Comparison of ENCODE assay signal across 20 cellular contexts in genomic region chr6:65671922-65672321, GRCh38. TPM values are rescaled to one million over a fixed set of nuclear protein-coding genes. Genes with fewer than 3 reads are reported as not detected.
DNase-seq lines count a peak whose midpoint lies in the region; ATAC-seq and TF ChIP-seq lines count a peak whose summit lies in the region.
"Had no signal": no experiment of that assay in that cellular context is flagged by ENCODE, and none has a peak within 500 bp of the region (broad histone marks: within the 10 kb centered on the region; RNA-seq: fewer than 3 reads in every experiment).

No MANE protein-coding gene starts in this region.

- ATAC-seq in GM19463 (IDR thresholded peaks at IDR 0.05; ENCODE audit: unreplicated experiment) (no peak), HG02798 (IDR thresholded peaks at IDR 0.05; ENCODE audit: poor library complexity, unreplicated experiment) (no peak)
- ATAC-seq: WTC11 had no signal

- intact Hi-C loops in sigmoid colon (cut with DNase I): no loop called here

- no peak overlapping the region for H3K4me2 ChIP-seq in hepatocyte

- DNase-seq in DMS153 (lab: John Stamatoyannopoulos, UW) (peak; percentile 35), DMS53 treated with DMSO at 0.1 percent for 48 hours (lab: John Stamatoyannopoulos, UW; ENCODE audit: unreplicated experiment) (peak; percentile 5), NCI-H345 (lab: John Stamatoyannopoulos, UW) (peak; percentile 85), hepatocyte (ENCODE audit: low spot score) (peak; percentile 13), sigmoid colon (no peak)
- DNase-seq: activated naive CD4-positive, alpha-beta T cell treated with anti-CD3 and anti-CD28 coated beads, Interleukin-2, amount 10 ng/mL, durations not matched to agents 7 days and 5 days; amniotic stem cell; colonic mucosa; DMS79; effector memory CD4-positive, alpha-beta T cell; NCI-H1417 treated with DMSO at 0.1 percent for 48 hours; NCI-H526 treated with DMSO at 0.1 percent for 48 hours; stimulated activated CD4-positive, alpha-beta T cell treated with anti-CD3 and anti-CD28 coated beads, Interleukin-15, amount 100 ng/mL, for 24 hours; thyroid gland had no signal

- no peaks in the 10 kb centered on the region for H3K36me3 ChIP-seq in hepatocyte (replicated peaks; ENCODE audit: insufficient read depth, low read depth)
- H3K36me3 ChIP-seq in sigmoid colon: no peaks in the 10 kb centered on the region
- H3K36me3 ChIP-seq: colonic mucosa, thyroid gland had no signal

- H3K4me1 ChIP-seq in hepatocyte (ENCODE audit: insufficient read depth): no peaks in the 10 kb centered on the region
- no peaks in the 10 kb centered on the region for H3K4me1 ChIP-seq in sigmoid colon
- H3K4me1 ChIP-seq: colonic mucosa, thyroid gland had no signal

- TF ChIP-seq EP300 in sigmoid colon (IDR thresholded peaks at IDR 0.05): no peak

- H4K20me1 ChIP-seq in hepatocyte (ENCODE audit: insufficient read depth, poor library complexity, severe bottlenecking): no peaks in the 10 kb centered on the region

- no peaks in the 10 kb centered on the region for H3K9me2 ChIP-seq in hepatocyte (replicated peaks; ENCODE audit: insufficient read depth)

- TF ChIP-seq POLR2A in sigmoid colon (IDR thresholded peaks at IDR 0.05): no peak

- TF ChIP-seq CTCF in hepatocyte (IDR thresholded peaks at IDR 0.05; ENCODE audit: poor library complexity) (no peak), sigmoid colon (IDR thresholded peaks at IDR 0.05) (no peak)

- no peak overlapping the region for H3K4me3 ChIP-seq in hepatocyte
- no peak overlapping the region for H3K4me3 ChIP-seq in sigmoid colon
- H3K4me3 ChIP-seq: colonic mucosa, lung, thyroid gland had no signal

- H3K27me3 ChIP-seq in hepatocyte: no peaks in the 10 kb centered on the region
- no peaks in the 10 kb centered on the region for H3K27me3 ChIP-seq in sigmoid colon
- H3K27me3 ChIP-seq: colonic mucosa, thyroid gland had no signal

- no peaks in the 10 kb centered on the region for H3K79me2 ChIP-seq in hepatocyte

- no peak overlapping the region for H2AFZ ChIP-seq in hepatocyte

- H3K27ac ChIP-seq in hepatocyte (no peak overlapping the region), sigmoid colon (no peak overlapping the region)
- H3K27ac ChIP-seq: colonic mucosa, thyroid gland had no signal

- H3K9me3 ChIP-seq in hepatocyte (ENCODE audit: low read depth): peaks cover 5% of the 10 kb centered on the region
- no peaks in the 10 kb centered on the region for H3K9me3 ChIP-seq in sigmoid colon
- H3K9me3 ChIP-seq: colonic mucosa, thyroid gland had no signal

- WGBS in hepatocyte (ENCODE audit: low lambda C conversion rate, missing lambda C conversion rate): 40% methylated on average over 1 of the region's 1 CpG
- WGBS in sigmoid colon, 2 donors: 61 to 80% methylated on average over 1 of the region's 1 CpG

RNA-seq across cellular contexts. Expression of gene EYS, which starts 35.1 kb away (rescaled TPM):
- 0.57 and 1.4 TPM in 2 replicates for total RNA-seq in hepatocyte
- polyA plus RNA-seq in hepatocyte: 0.68 and 0.80 TPM in 2 replicates
- total RNA-seq in sigmoid colon: not detected
- under 1 TPM in 2 of 3 donors, not detected in 1; 0.07 to 0.46 TPM for polyA plus RNA-seq in sigmoid colon
- total RNA-seq: activated T-helper 1 cell treated with anti-CD3 and anti-CD28 coated beads, Interleukin-12 subunit alpha, Interleukin-12 subunit beta, Interleukin-2, Interleukin-4 antibody, amounts not matched to agents 30 ng/mL and 10 ng/mL and 1 ng/mL, durations not matched to agents 14 hours and 24 hours and 36 hours; posterior vena cava; thyroid gland; WTC11 had no signal
